ENCODE assay signal across 28 cellular contexts in genomic region chr10:21247592-21247991, GRCh38.
"Had no signal": no experiment of that assay in that cellular context is flagged by ENCODE, and none has a peak within 500 bp of the region (broad histone marks: within the 10 kb centered on the region; RNA-seq: fewer than 3 reads in every experiment).

No MANE protein-coding gene starts in this region.

- H3K79me2 ChIP-seq: hepatocyte had no signal

- H3K9me3 ChIP-seq: colonic mucosa, esophagus muscularis mucosa, esophagus squamous epithelium, gastrocnemius medialis, gastroesophageal sphincter, heart left ventricle, heart right ventricle had no signal

- H3K27me3 ChIP-seq: colonic mucosa, dorsolateral prefrontal cortex, esophagus muscularis mucosa, foreskin keratinocyte, gastrocnemius medialis, heart left ventricle, heart right ventricle, hepatocyte had no signal

- H3K4me2 ChIP-seq: hepatocyte had no signal

- H3K4me3 ChIP-seq: colonic mucosa, coronary artery, dorsolateral prefrontal cortex, esophagus muscularis mucosa, esophagus squamous epithelium, gastrocnemius medialis, gastroesophageal sphincter, heart left ventricle, heart right ventricle, hepatocyte had no signal

- DNase-seq: colonic mucosa; cortex of kidney; dermis blood vessel endothelial cell; dorsolateral prefrontal cortex; effector CD4-positive, alpha-beta T cell; effector CD8-positive, alpha-beta T cell; effector memory CD4-positive, alpha-beta T cell; effector memory CD8-positive, alpha-beta T cell; endodermal cell; erythroblast; esophagus squamous epithelium; foreskin fibroblast; foreskin keratinocyte; foreskin melanocyte; gastrocnemius medialis; glutamatergic neuron; head of caudate nucleus; heart left ventricle; heart right ventricle had no signal

- H2AFZ ChIP-seq: hepatocyte had no signal

- H3K4me1 ChIP-seq: colonic mucosa, esophagus muscularis mucosa, esophagus squamous epithelium, foreskin keratinocyte, gastrocnemius medialis, gastroesophageal sphincter, heart left ventricle, heart right ventricle had no signal

- H3K27ac ChIP-seq: colonic mucosa, coronary artery, dorsolateral prefrontal cortex, epithelial cell of prostate, esophagus muscularis mucosa, esophagus squamous epithelium, foreskin keratinocyte, gastrocnemius medialis, gastroesophageal sphincter, heart left ventricle, heart right ventricle, hepatocyte had no signal

- ATAC-seq: effector memory CD8-positive, alpha-beta T cell; esophagus mucosa; foreskin keratinocyte; gastrocnemius medialis; gastroesophageal sphincter; heart left ventricle; heart right ventricle had no signal

- H3K36me3 ChIP-seq: colonic mucosa, esophagus muscularis mucosa, esophagus squamous epithelium, gastrocnemius medialis, gastroesophageal sphincter, heart left ventricle had no signal

- FAIRE-seq: endometrium, endothelial cell of umbilical vein, frontal cortex had no signal
